Comparison of ENCODE assay signal across 27 cellular contexts in the genomic region with DNA sequence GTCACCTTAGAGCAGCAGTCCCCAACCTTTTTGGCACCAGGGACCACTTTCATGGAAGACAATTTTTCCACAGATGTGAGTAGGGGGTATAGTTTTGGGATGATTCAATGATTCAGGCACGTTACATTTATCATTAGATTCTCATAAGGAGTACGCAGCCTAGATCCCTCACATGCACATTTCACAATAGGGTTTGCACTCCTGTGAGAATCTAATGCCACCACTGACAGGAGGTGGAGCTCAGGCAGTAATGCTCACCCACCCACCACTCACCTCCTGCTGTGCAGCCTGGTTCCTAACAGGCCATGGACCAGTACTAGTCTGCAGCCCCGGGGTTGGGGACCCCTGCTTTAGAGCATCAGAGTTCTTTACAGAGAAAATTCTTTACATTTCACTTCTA.
"Had no signal": no experiment of that assay in that cellular context is flagged by ENCODE, and none has a peak within 500 bp of the region (broad histone marks: within the 10 kb centered on the region; RNA-seq: fewer than 3 reads in every experiment).

No MANE protein-coding gene starts in this region.

- H3K4me3 ChIP-seq: hepatocyte, left ventricle myocardium inferior, lung, mucosa of descending colon, neural progenitor cell, ovary, right atrium auricular region, right lobe of liver, smooth muscle cell, tibial nerve, uterus had no signal

- H3K36me3 Mint-ChIP-seq: naive thymus-derived CD4-positive, alpha-beta T cell; neural progenitor cell; stimulated activated memory B cell treated with anti-CD40 and anti-IgM and Interleukin-4, amounts not matched to agents 10 μg/mL and 1 μg/mL and 100 μg/mL, for 72 hours had no signal

- H3K4me1 ChIP-seq: left ventricle myocardium inferior, right atrium auricular region, right lobe of liver, uterus had no signal

- H3K27ac ChIP-seq: hepatocyte, left ventricle myocardium inferior, neural progenitor cell, neutrophil, ovary, right atrium auricular region, right lobe of liver, tibial nerve, uterus had no signal

- H3K79me2 ChIP-seq: hepatocyte had no signal

- H3K27ac Mint-ChIP-seq: naive thymus-derived CD4-positive, alpha-beta T cell; natural killer cell treated with Interleukin-12 subunit alpha and Interleukin-12 subunit beta and Interleukin-15 and Interleukin-18, amount 100 ng/mL, for 72 hours; neural progenitor cell; progenitor cell of endocrine pancreas; stimulated activated memory B cell treated with anti-CD40 and anti-IgM and Interleukin-4, amounts not matched to agents 10 μg/mL and 1 μg/mL and 100 μg/mL, for 72 hours; stimulated activated naive CD8-positive, alpha-beta T cell treated with anti-CD3 and anti-CD28 coated beads, Interleukin-15, amount 100 ng/mL, for 72 hours; type B pancreatic cell had no signal

- H3K4me2 ChIP-seq: hepatocyte, smooth muscle cell had no signal

- H3K27me3 Mint-ChIP-seq: naive thymus-derived CD4-positive, alpha-beta T cell; natural killer cell treated with Interleukin-12 subunit alpha and Interleukin-12 subunit beta and Interleukin-15 and Interleukin-18, amount 100 ng/mL, for 72 hours; stimulated activated memory B cell treated with anti-CD40 and anti-IgM and Interleukin-4, amounts not matched to agents 10 μg/mL and 1 μg/mL and 100 μg/mL, for 72 hours; stimulated activated naive CD8-positive, alpha-beta T cell treated with anti-CD3 and anti-CD28 coated beads, Interleukin-15, amount 100 ng/mL, for 72 hours; type B pancreatic cell had no signal

- H3K4me3 Mint-ChIP-seq: naive thymus-derived CD4-positive, alpha-beta T cell; natural killer cell treated with Interleukin-12 subunit alpha and Interleukin-12 subunit beta and Interleukin-15 and Interleukin-18, amount 100 ng/mL, for 72 hours; neural progenitor cell; stimulated activated memory B cell treated with anti-CD40 and anti-IgM and Interleukin-4, amounts not matched to agents 10 μg/mL and 1 μg/mL and 100 μg/mL, for 72 hours; stimulated activated naive CD8-positive, alpha-beta T cell treated with anti-CD3 and anti-CD28 coated beads, Interleukin-15, amount 100 ng/mL, for 72 hours; type B pancreatic cell had no signal

- H3K9me3 ChIP-seq: left ventricle myocardium inferior, mucosa of descending colon, neutrophil, ovary, right atrium auricular region, right lobe of liver, tibial nerve, uterus had no signal

- ATAC-seq: mucosa of descending colon; naive thymus-derived CD4-positive, alpha-beta T cell; natural killer cell treated with Interleukin-12 subunit alpha and Interleukin-12 subunit beta and Interleukin-15 and Interleukin-18, amount 100 ng/mL, for 72 hours; right lobe of liver; stimulated activated memory B cell treated with anti-CD40 and anti-IgM and Interleukin-4, amounts not matched to agents 10 μg/mL and 1 μg/mL and 100 μg/mL, for 72 hours; stimulated activated naive CD8-positive, alpha-beta T cell treated with anti-CD3 and anti-CD28 coated beads, Interleukin-15, amount 100 ng/mL, for 72 hours had no signal

- H3K9me3 Mint-ChIP-seq: natural killer cell treated with Interleukin-12 subunit alpha and Interleukin-12 subunit beta and Interleukin-15 and Interleukin-18, amount 100 ng/mL, for 72 hours had no signal

- DNase-seq: kidney glomerular epithelial cell; left ventricle myocardium inferior; midbrain; mucosa of descending colon; naive thymus-derived CD4-positive, alpha-beta T cell; occipital lobe; ovary; right lobe of liver; stimulated activated CD4-positive, alpha-beta T cell treated with anti-CD3 and anti-CD28 coated beads, Interleukin-1b, Interleukin-23, amount 100 ng/mL, for 48 hours; stimulated activated CD4-positive, alpha-beta T cell treated with anti-CD3 and anti-CD28 coated beads, Interleukin-2, amount 100 ng/mL, for 48 hours; stimulated activated CD4-positive, alpha-beta T cell treated with anti-CD3 and anti-CD28 coated beads, Interleukin-4, amount 100 ng/mL, for 4 hours; stimulated activated CD8-positive, alpha-beta memory T cell treated with anti-CD3 and anti-CD28 coated beads, Interleukin-4, amount 100 ng/mL, for 48 hours; stimulated activated naive CD4-positive, alpha-beta T cell treated with Interleukin-2 at 50 U/mL for 16 hours; stimulated activated naive CD8-positive, alpha-beta T cell treated with anti-CD3 and anti-CD28 coated beads, Interleukin-15, amount 100 ng/mL, for 72 hours; substantia nigra; uterus had no signal

- H3K4me1 Mint-ChIP-seq: naive thymus-derived CD4-positive, alpha-beta T cell; stimulated activated memory B cell treated with anti-CD40 and anti-IgM and Interleukin-4, amounts not matched to agents 10 μg/mL and 1 μg/mL and 100 μg/mL, for 72 hours; stimulated activated naive CD8-positive, alpha-beta T cell treated with anti-CD3 and anti-CD28 coated beads, Interleukin-15, amount 100 ng/mL, for 72 hours had no signal

- H2AFZ ChIP-seq: hepatocyte, neural progenitor cell had no signal

- H3K9ac ChIP-seq: neural progenitor cell had no signal

- H3K36me3 ChIP-seq: left ventricle myocardium inferior, neural progenitor cell, neutrophil, ovary, right atrium auricular region, right lobe of liver, uterus had no signal

- H3K27me3 ChIP-seq: hepatocyte, neutrophil, ovary, right atrium auricular region, right lobe of liver, tibial nerve, uterus had no signal
